Comparison of ENCODE assay signal across 8 cellular contexts in the genomic region with DNA sequence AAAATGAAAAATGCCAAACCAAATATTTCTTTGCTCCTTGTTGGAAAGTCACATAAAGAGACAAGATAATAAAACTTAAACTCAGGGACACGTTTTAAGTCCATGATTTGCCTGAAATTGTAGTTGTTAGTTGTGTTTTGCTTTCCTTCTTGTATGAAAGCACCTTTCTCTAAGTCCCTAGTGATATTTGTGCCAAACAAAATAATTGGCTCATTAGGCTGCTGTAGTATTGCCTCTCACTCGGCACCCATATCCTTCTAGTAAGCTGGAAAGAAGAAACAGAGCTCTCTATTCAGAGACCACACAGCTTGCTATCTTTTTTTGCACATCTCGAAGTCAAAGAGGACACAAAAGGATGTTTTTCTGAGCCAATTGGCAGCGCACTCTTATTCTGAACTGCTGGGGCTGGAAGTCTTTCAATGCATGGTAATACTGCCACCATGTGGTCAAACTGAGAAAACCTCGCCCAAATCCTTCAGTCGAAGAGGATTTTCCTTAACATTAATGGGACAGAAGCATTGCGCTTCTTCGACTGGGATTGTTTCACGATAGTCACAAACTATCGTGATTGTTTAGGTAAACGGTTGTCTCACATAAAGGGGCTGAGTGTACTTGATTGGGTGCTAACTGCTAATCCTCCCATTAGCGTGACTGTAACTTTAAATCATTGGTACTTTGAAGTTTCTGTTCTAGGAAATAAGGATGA.
A peak's percentile ranks its signal among the peaks of the same experiment; 100 is the strongest.
DNase-seq lines count a peak whose midpoint lies in the region; ATAC-seq, FAIRE-seq and TF ChIP-seq lines count a peak whose summit lies in the region.

No MANE protein-coding gene starts in this region.

- H3K4me1 ChIP-seq in Karpas-422 (ENCODE audit: low read length): no peaks in the 10 kb centered on the region
- H3K4me1 ChIP-seq in osteoblast (ENCODE audit: insufficient read depth, low read length): peaks cover 4% of the 10 kb centered on the region
- no peaks in the 10 kb centered on the region for H3K4me1 ChIP-seq in uterus

- H4K20me1 ChIP-seq in Karpas-422 (ENCODE audit: insufficient read depth, low read depth, low read length) (no peaks in the 10 kb centered on the region), osteoblast (ENCODE audit: insufficient read depth, low read length) (no peaks in the 10 kb centered on the region)

- FAIRE-seq in G401.6 (lab: Jason Lieb, UNC) (peak; percentile 84), RCC 7860 (lab: Jason Lieb, UNC) (peak; percentile 47)

- H3K36me3 Mint-ChIP-seq in activated T-helper 2 cell treated with anti-CD3 and anti-CD28 coated beads, Interferon-gamma antibody, Interleukin-2, Interleukin-4, amounts not matched to agents 10 μg/mL and 5 μg/mL and 100 μg/mL, durations not matched to agents 14 hours and 24 hours and 36 hours (ENCODE audit: low read depth): no peaks in the 10 kb centered on the region

- H3K36me3 ChIP-seq in Karpas-422 (ENCODE audit: insufficient read depth, low read length): no peaks in the 10 kb centered on the region
- H3K36me3 ChIP-seq in osteoblast (ENCODE audit: insufficient read depth, low read length): no peaks in the 10 kb centered on the region
- H3K36me3 ChIP-seq in uterus: no peaks in the 10 kb centered on the region

- peak; percentile 84 for TF ChIP-seq CTCF in fibroblast of villous mesenchyme (IDR thresholded peaks at IDR 0.05; ENCODE audit: insufficient read depth, low read depth, low read length)
- TF ChIP-seq CTCF in osteoblast (IDR thresholded peaks at IDR 0.05; ENCODE audit: extremely low read depth, low read depth, low read length): peak; percentile 87
- TF ChIP-seq CTCF in uterus (IDR thresholded peaks at IDR 0.05): peak; percentile 65 to 70 (median 68)

- intact Hi-C loops in activated T-helper 2 cell treated with anti-CD3 and anti-CD28 coated beads, Interferon-gamma antibody, Interleukin-2, Interleukin-4, amounts not matched to agents 10 μg/mL and 5 μg/mL and 100 μg/mL, durations not matched to agents 14 hours and 24 hours and 36 hours (cut with micrococcal nuclease): loop anchor here (1.0 to 10.0 kb wide), 4 partner anchors 776 to 1044 kb away; partner anchors contain the start of genes DCAF16 and NCAPG
- intact Hi-C loops in uterus (cut with DNase I; ENCODE audit: low total_unique reads): no loop called here

- H3K27ac ChIP-seq in Karpas-422 (ENCODE audit: low read length) (no peak overlapping the region), osteoblast (ENCODE audit: low read depth, low read length) (no peak overlapping the region), uterus (no peak overlapping the region)

- H3K27me3 Mint-ChIP-seq in activated T-helper 2 cell treated with anti-CD3 and anti-CD28 coated beads, Interferon-gamma antibody, Interleukin-2, Interleukin-4, amounts not matched to agents 10 μg/mL and 5 μg/mL and 100 μg/mL, durations not matched to agents 14 hours and 24 hours and 36 hours (ENCODE audit: low read depth): peaks cover 2% of the 10 kb centered on the region

- peak; percentile 82 for DNase-seq in Karpas-422
- DNase-seq in RCC 7860 (ENCODE audit: low spot score): peak; percentile 41
- peak; percentile 14 for DNase-seq in activated T-helper 2 cell treated with anti-CD3 and anti-CD28 coated beads, Interferon-gamma antibody, Interleukin-2, Interleukin-4, amounts not matched to agents 10 μg/mL and 5 μg/mL and 100 μg/mL, durations not matched to agents 14 hours and 24 hours and 36 hours (ENCODE audit: low spot score)
- DNase-seq in fibroblast of villous mesenchyme (ENCODE audit: low read depth): peak; percentile 76
- DNase-seq in osteoblast (ENCODE audit: insufficient read length, low spot score, missing footprints): peak; percentile 83
- peak; percentile 19 to 43 for DNase-seq in uterus

- H3K4me3 Mint-ChIP-seq in activated T-helper 2 cell treated with anti-CD3 and anti-CD28 coated beads, Interferon-gamma antibody, Interleukin-2, Interleukin-4, amounts not matched to agents 10 μg/mL and 5 μg/mL and 100 μg/mL, durations not matched to agents 14 hours and 24 hours and 36 hours (ENCODE audit: low read depth): no peak overlapping the region

- no peaks in the 10 kb centered on the region for H3K27me3 ChIP-seq in Karpas-422 (ENCODE audit: low read length)
- no peaks in the 10 kb centered on the region for H3K27me3 ChIP-seq in osteoblast (ENCODE audit: insufficient read depth, low read length)
- H3K27me3 ChIP-seq in uterus: no peaks in the 10 kb centered on the region

- H3K27ac Mint-ChIP-seq in activated T-helper 2 cell treated with anti-CD3 and anti-CD28 coated beads, Interferon-gamma antibody, Interleukin-2, Interleukin-4, amounts not matched to agents 10 μg/mL and 5 μg/mL and 100 μg/mL, durations not matched to agents 14 hours and 24 hours and 36 hours: no peak overlapping the region

- no peaks in the 10 kb centered on the region for H3K9me3 Mint-ChIP-seq in activated T-helper 2 cell treated with anti-CD3 and anti-CD28 coated beads, Interferon-gamma antibody, Interleukin-2, Interleukin-4, amounts not matched to agents 10 μg/mL and 5 μg/mL and 100 μg/mL, durations not matched to agents 14 hours and 24 hours and 36 hours

- no peaks in the 10 kb centered on the region for H3K79me2 ChIP-seq in Karpas-422 (ENCODE audit: low read length)
- no peaks in the 10 kb centered on the region for H3K79me2 ChIP-seq in osteoblast (ENCODE audit: insufficient read depth, low read length)

- no peak overlapping the region for H3K4me3 ChIP-seq in Karpas-422 (ENCODE audit: low read length)
- peak overlapping the region; percentile 25 for H3K4me3 ChIP-seq in fibroblast of villous mesenchyme (ENCODE audit: low read depth, low read length)
- H3K4me3 ChIP-seq in osteoblast (ENCODE audit: insufficient read depth, low read length): peak overlapping the region; percentile 63
- H3K4me3 ChIP-seq in uterus: no peak overlapping the region

- no peak overlapping the region for H3K9ac ChIP-seq in Karpas-422 (ENCODE audit: low read length)

- H3K9me2 ChIP-seq in Karpas-422 (replicated peaks; ENCODE audit: insufficient read depth, low read length): no peaks in the 10 kb centered on the region

- H2AFZ ChIP-seq in Karpas-422 (ENCODE audit: low read length) (no peak overlapping the region), osteoblast (ENCODE audit: low read length) (peak overlapping the region; percentile 82)

- H3K9me3 ChIP-seq in Karpas-422 (ENCODE audit: low read length) (no peaks in the 10 kb centered on the region), osteoblast (ENCODE audit: low read depth, low read length) (no peaks in the 10 kb centered on the region), uterus (no peaks in the 10 kb centered on the region)

- ATAC-seq in GM21737 (IDR thresholded peaks at IDR 0.05; ENCODE audit: unreplicated experiment): peak; percentile 88

- H3K4me2 ChIP-seq in Karpas-422 (ENCODE audit: low read depth, low read length, poor library complexity, severe bottlenecking): no peak overlapping the region
- peak overlapping the region; percentile 87 for H3K4me2 ChIP-seq in osteoblast (ENCODE audit: insufficient read depth, low read length)

- no peak for TF ChIP-seq POLR2A in uterus (IDR thresholded peaks at IDR 0.05)

- peaks cover 3% of the 10 kb centered on the region for H3K4me1 Mint-ChIP-seq in activated T-helper 2 cell treated with anti-CD3 and anti-CD28 coated beads, Interferon-gamma antibody, Interleukin-2, Interleukin-4, amounts not matched to agents 10 μg/mL and 5 μg/mL and 100 μg/mL, durations not matched to agents 14 hours and 24 hours and 36 hours (ENCODE audit: low read depth)

Comparison
In these comparisons a context has a peak if more than half of its experiments do, and no peak if none do; other contexts are left out.
1. DNase-seq: peak in every context shown above with its lines; median percentile 83 in osteoblast; 82 in Karpas-422; 76 in fibroblast of villous mesenchyme; 41 in RCC 7860; 31 in uterus; 14 in activated T-helper 2 cell treated with anti-CD3 and anti-CD28 coated beads, Interferon-gamma antibody, Interleukin-2, Interleukin-4, amounts not matched to agents 10 μg/mL and 5 μg/mL and 100 μg/mL, durations not matched to agents 14 hours and 24 hours and 36 hours.
2. H3K4me3 ChIP-seq: peak in fibroblast of villous mesenchyme (single experiment) and osteoblast (single experiment); none in Karpas-422 (single experiment) and uterus (0 of 2).
3. Peak in every context shown above with its lines, with median percentiles within 50 percentile points of each other: CTCF ChIP-seq.